19 cellular contexts compared by ENCODE assay signal in genomic region chr14:79791055-79791732, GRCh38.
"Had no signal": no experiment of that assay in that cellular context is flagged by ENCODE, and none has a peak within 500 bp of the region (broad histone marks: within the 10 kb centered on the region; RNA-seq: fewer than 3 reads in every experiment).

No MANE protein-coding gene starts in this region.

- FAIRE-seq: keratinocyte, small intestine, urothelium cell line had no signal

- H3K27me3 ChIP-seq: esophagus squamous epithelium, gastroesophageal sphincter, neural progenitor cell, ovary had no signal

- H3K4me2 ChIP-seq: neural progenitor cell had no signal

- H3K9ac ChIP-seq: neural progenitor cell had no signal

- H3K4me1 ChIP-seq: esophagus squamous epithelium, gastroesophageal sphincter, left ventricle myocardium inferior, lower lobe of right lung had no signal

- DNase-seq: cortex of kidney; effector memory CD8-positive, alpha-beta T cell; esophagus squamous epithelium; foreskin fibroblast; glutamatergic neuron; immature natural killer cell; left cardiac atrium; left ventricle myocardium inferior; lower lobe of right lung; midbrain; nucleus accumbens; ovary; small intestine; stimulated activated CD4-positive, alpha-beta T cell treated with anti-CD3 and anti-CD28 coated beads, Interleukin-12 subunit alpha, Interleukin-12 subunit beta, amount 100 ng/mL, for 4 hours; stimulated activated naive CD4-positive, alpha-beta T cell treated with Interleukin-2 at 50 U/mL for 16 hours had no signal

- H3K36me3 ChIP-seq: esophagus squamous epithelium, gastroesophageal sphincter, left ventricle myocardium inferior, lower lobe of right lung, neural progenitor cell, ovary had no signal

- H3K4me3 ChIP-seq: esophagus squamous epithelium, gastroesophageal sphincter, left ventricle myocardium inferior, lower lobe of right lung, neural progenitor cell, ovary had no signal

- H3K27ac ChIP-seq: esophagus squamous epithelium, gastroesophageal sphincter, left ventricle myocardium inferior, lower lobe of right lung, neural progenitor cell, ovary had no signal
